ENCODE assay signal across 24 cellular contexts in the genomic region with DNA sequence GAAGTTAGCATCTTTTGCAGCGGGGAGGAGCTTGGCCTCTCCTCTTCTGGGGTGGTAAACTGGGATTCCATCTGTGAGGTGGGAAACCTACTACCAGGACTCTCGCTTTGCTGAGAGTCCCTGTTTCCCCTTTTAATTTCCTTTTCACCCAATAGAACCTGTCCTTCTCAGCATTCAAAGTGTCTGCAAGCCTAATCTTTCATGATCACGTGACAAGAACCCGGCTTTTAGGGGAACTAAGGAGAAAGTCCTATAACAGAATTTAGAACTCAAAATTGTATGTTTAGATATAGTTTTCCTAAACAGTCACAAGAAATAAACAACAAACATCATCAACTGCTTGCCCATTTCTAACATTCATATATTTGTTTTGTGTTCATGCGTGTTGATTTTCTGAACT.
"Had no signal": no experiment of that assay in that cellular context is flagged by ENCODE, and none has a peak within 500 bp of the region (broad histone marks: within the 10 kb centered on the region; RNA-seq: fewer than 3 reads in every experiment).

No MANE protein-coding gene starts in this region.

- H3K9me3 ChIP-seq: left lung, lower lobe of right lung, ovary, right atrium auricular region, tibial nerve, uterus had no signal

- H3K36me3 ChIP-seq: left lung, lower lobe of right lung, ovary, right atrium auricular region, tibial nerve, uterus had no signal

- DNase-seq: hypothalamus; immature natural killer cell; kidney; left colon; left lung; lower lobe of right lung; mammary epithelial cell; mesenchymal stem cell; naive thymus-derived CD8-positive, alpha-beta T cell; ovary; stimulated activated CD4-positive, alpha-beta T cell treated with anti-CD3 and anti-CD28 coated beads, Interleukin-12 subunit alpha, Interleukin-12 subunit beta, amount 100 ng/mL, for 4 hours; stimulated activated CD4-positive, alpha-beta T cell treated with anti-CD3 and anti-CD28 coated beads, Interleukin-15, amount 100 ng/mL, for 24 hours; stimulated activated CD4-positive, alpha-beta T cell treated with anti-CD3 and anti-CD28 coated beads, Interleukin-2, amount 100 ng/mL, for 24 hours; stimulated activated CD4-positive, alpha-beta T cell treated with anti-CD3 and anti-CD28 coated beads, Interleukin-4, amount 100 ng/mL, for 1 hour; stimulated activated naive CD4-positive, alpha-beta T cell treated with Interleukin-2 at 50 U/mL for 16 hours; stimulated activated naive CD8-positive, alpha-beta T cell treated with anti-CD3 and anti-CD28 coated beads, Interleukin-15, amount 100 ng/mL, for 72 hours; substantia nigra; uterus had no signal

- H3K4me3 ChIP-seq: left lung, lower lobe of right lung, ovary, right atrium auricular region, skin epidermis, tibial nerve, uterus had no signal

- FAIRE-seq: islet of Langerhans, kidney had no signal

- ATAC-seq: left colon; left lung; lower lobe of right lung; naive thymus-derived CD8-positive, alpha-beta T cell; sciatic nerve; stimulated activated effector memory CD8-positive, alpha-beta T cell treated with anti-CD3 and anti-CD28 coated beads, Interleukin-12 subunit alpha, Interleukin-12 subunit beta, amount 100 ng/mL, for 72 hours; stimulated activated naive CD8-positive, alpha-beta T cell treated with anti-CD3 and anti-CD28 coated beads, Interleukin-15, amount 100 ng/mL, for 72 hours had no signal

- H3K4me1 ChIP-seq: left lung, lower lobe of right lung, right atrium auricular region, tibial nerve, uterus had no signal

- H3K27ac ChIP-seq: left lung, lower lobe of right lung, ovary, right atrium auricular region, skin epidermis, tibial nerve, uterus had no signal

- H3K27me3 ChIP-seq: left lung, ovary, right atrium auricular region, tibial nerve, uterus had no signal
